Comparison of ENCODE assay signal across 8 cellular contexts in the genomic region with DNA sequence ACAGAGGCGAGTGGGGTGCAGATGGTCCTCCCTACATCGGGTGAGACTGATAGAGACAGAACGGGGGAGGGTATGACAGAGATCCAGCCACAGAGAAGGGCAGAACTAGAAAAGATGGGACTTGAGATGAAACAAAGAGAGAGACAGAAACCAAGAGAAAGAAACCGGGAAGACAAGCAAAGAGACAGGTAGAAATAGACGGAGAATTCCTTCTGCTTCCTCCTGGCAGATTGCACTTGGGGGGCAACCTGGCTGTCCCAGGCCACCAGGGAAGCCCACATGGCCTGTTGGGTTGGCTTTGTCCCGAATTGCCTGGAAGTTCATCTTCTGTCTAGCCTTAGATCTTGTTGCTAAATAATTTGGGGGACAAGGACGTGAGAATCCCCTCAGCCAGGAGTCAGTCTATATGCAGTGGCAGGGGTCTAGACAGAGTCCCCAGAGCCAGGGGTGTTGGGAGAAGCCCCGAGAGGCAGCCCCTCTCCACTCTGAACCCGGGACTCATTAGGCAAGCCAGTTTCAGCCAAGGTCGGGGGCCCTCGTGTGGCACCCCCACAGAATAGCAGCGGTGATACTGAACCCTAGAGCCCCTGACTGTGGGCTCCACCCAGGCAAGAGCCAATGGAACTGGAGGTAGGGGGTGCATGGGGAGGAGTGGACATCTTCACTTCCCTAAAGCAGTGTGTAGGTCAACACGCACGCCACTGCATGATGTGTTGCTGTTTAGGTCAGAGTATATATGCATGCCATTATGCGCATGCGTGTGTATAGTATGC. TPM values are rescaled to one million over a fixed set of nuclear protein-coding genes. Genes with fewer than 3 reads are reported as not detected.
DNase-seq lines count a peak whose midpoint lies in the region; ATAC-seq, FAIRE-seq and TF ChIP-seq lines count a peak whose summit lies in the region.

No MANE protein-coding gene starts in this region.

- CTCF ChIA-PET in GM10248 (lab: Yijun Ruan, JAX): interaction anchor here (3.9 kb wide), 1 partner anchor 12 kb away, joined by 42 read pairs; no protein-coding TSS in a partner anchor
- CTCF ChIA-PET in activated CD4-positive, alpha-beta memory T cell treated with anti-CD3 and anti-CD28 coated beads for 36 hours (lab: Charles Lee): interaction anchor here (1.3 to 4.0 kb wide), 5 partner anchors 12 to 159 kb away, joined by 7 to 52 read pairs (median 10); partner anchors contain the start of genes HSF5 and RNF43

- no peak for FAIRE-seq in RCC 7860 (lab: Jason Lieb, UNC)

- DNase-seq in GM10248 (ENCODE audit: extremely low spot score) (peak; percentile 76), Kasumi-1 (lab: John Stamatoyannopoulos, UW) (peak; percentile 97), skeletal muscle cell (ENCODE audit: low read depth) (no peak), RCC 7860 (ENCODE audit: low spot score) (no peak), osteocyte (ENCODE audit: extremely low spot score, unreplicated experiment) (no peak)
- peak; percentile 92 for DNase-seq in activated CD4-positive, alpha-beta memory T cell treated with anti-CD3 and anti-CD28 coated beads for 36 hours

- peak overlapping the region; percentile 98 for H3K27ac Mint-ChIP-seq in activated CD4-positive, alpha-beta memory T cell treated with anti-CD3 and anti-CD28 coated beads for 36 hours
- H3K27ac Mint-ChIP-seq in osteocyte (ENCODE audit: unreplicated experiment): no peak overlapping the region

- H3K4me3 Mint-ChIP-seq in activated CD4-positive, alpha-beta memory T cell treated with anti-CD3 and anti-CD28 coated beads for 36 hours: peak overlapping the region; percentile 92
- no peak overlapping the region for H3K4me3 Mint-ChIP-seq in osteocyte (ENCODE audit: unreplicated experiment)

- peaks cover 25% of the 10 kb centered on the region for H3K27me3 Mint-ChIP-seq in activated CD4-positive, alpha-beta memory T cell treated with anti-CD3 and anti-CD28 coated beads for 36 hours
- peaks cover 8% of the 10 kb centered on the region for H3K27me3 Mint-ChIP-seq in osteocyte (ENCODE audit: unreplicated experiment)

- peak overlapping the region; percentile 9 for H3K4me3 ChIP-seq in skeletal muscle cell (ENCODE audit: low read depth, low read length)

- TF ChIP-seq CTCF in GM10248 (IDR thresholded peaks at IDR 0.05; ENCODE audit: control extremely low read depth, extremely low read depth, low read depth, missing control alignments) (peak; percentile 65), osteocyte (IDR thresholded peaks at IDR 0.05) (no peak)

- POLR2A ChIA-PET in GM10248 (lab: Yijun Ruan, JAX): interaction anchor here (4.1 kb wide), 1 partner anchor 9 kb away, joined by 39 read pairs; no protein-coding TSS in a partner anchor
- POLR2A ChIA-PET in activated CD4-positive, alpha-beta memory T cell treated with anti-CD3 and anti-CD28 coated beads for 36 hours (lab: Charles Lee): interaction anchor here (1.4 to 18.5 kb wide), 5 partner anchors 10 to 88 kb away, joined by 3 to 1114 read pairs (median 23); partner anchors contain the start of genes RNF43 and SUPT4H1

- ATAC-seq in GM21723 (IDR thresholded peaks at IDR 0.05; ENCODE audit: unreplicated experiment): peak; percentile 45
- ATAC-seq in esophagus mucosa: peak; percentile 19

- intact Hi-C loops in activated CD4-positive, alpha-beta memory T cell treated with anti-CD3 and anti-CD28 coated beads for 36 hours (cut with micrococcal nuclease): loop anchor here (1.0 kb wide), 5 partner anchors 9 to 88 kb away; partner anchors contain the start of genes RNF43 and SUPT4H1

- H3K4me1 Mint-ChIP-seq in activated CD4-positive, alpha-beta memory T cell treated with anti-CD3 and anti-CD28 coated beads for 36 hours (ENCODE audit: low read depth): peaks cover 44% of the 10 kb centered on the region
- H3K4me1 Mint-ChIP-seq in osteocyte (ENCODE audit: unreplicated experiment): no peaks in the 10 kb centered on the region

- H3K9me3 Mint-ChIP-seq in activated CD4-positive, alpha-beta memory T cell treated with anti-CD3 and anti-CD28 coated beads for 36 hours: peaks cover 6% of the 10 kb centered on the region
- no peaks in the 10 kb centered on the region for H3K9me3 Mint-ChIP-seq in osteocyte (ENCODE audit: unreplicated experiment)

- H3K36me3 Mint-ChIP-seq in activated CD4-positive, alpha-beta memory T cell treated with anti-CD3 and anti-CD28 coated beads for 36 hours: peaks cover 55% of the 10 kb centered on the region
- no peaks in the 10 kb centered on the region for H3K36me3 Mint-ChIP-seq in osteocyte (ENCODE audit: unreplicated experiment)

RNA-seq across cellular contexts. Expression of gene TSPOAP1, which starts 0.6 kb away (rescaled TPM):
- total RNA-seq in activated CD4-positive, alpha-beta memory T cell treated with anti-CD3 and anti-CD28 coated beads for 36 hours: 10 to 100 TPM; 21.6 to 22.7 TPM
- total RNA-seq in esophagus mucosa (2.6 TPM), osteocyte (0.05 TPM in 1 of 2 replicates, not detected in the other)

RNA-seq across cellular contexts. Expression of gene SUPT4H1, which starts 22.8 kb away (rescaled TPM):
- 100 to 1,000 TPM; 113 to 114 TPM for total RNA-seq in activated CD4-positive, alpha-beta memory T cell treated with anti-CD3 and anti-CD28 coated beads for 36 hours
- total RNA-seq in esophagus mucosa: 58.3 TPM
- 77.0 and 80.6 TPM in 2 replicates for total RNA-seq in osteocyte

RNA-seq across cellular contexts. Expression of gene MPO, which starts 48.5 kb away (rescaled TPM):
- total RNA-seq in activated CD4-positive, alpha-beta memory T cell treated with anti-CD3 and anti-CD28 coated beads for 36 hours: under 1 TPM; 0.17 to 0.22 TPM
- total RNA-seq in esophagus mucosa (not detected), osteocyte (not detected in 2 replicates)

Comparison
In these comparisons a context has a peak if more than half of its experiments do, and no peak if none do; other contexts are left out.
1. DNase-seq: peak in GM10248 (single experiment), Kasumi-1 (2 of 2) and activated CD4-positive, alpha-beta memory T cell treated with anti-CD3 and anti-CD28 coated beads for 36 hours (single experiment); none in skeletal muscle cell (single experiment), RCC 7860 (single experiment) and osteocyte (single experiment).